Comparison of ENCODE assay signal across 44 cellular contexts in the genomic region with DNA sequence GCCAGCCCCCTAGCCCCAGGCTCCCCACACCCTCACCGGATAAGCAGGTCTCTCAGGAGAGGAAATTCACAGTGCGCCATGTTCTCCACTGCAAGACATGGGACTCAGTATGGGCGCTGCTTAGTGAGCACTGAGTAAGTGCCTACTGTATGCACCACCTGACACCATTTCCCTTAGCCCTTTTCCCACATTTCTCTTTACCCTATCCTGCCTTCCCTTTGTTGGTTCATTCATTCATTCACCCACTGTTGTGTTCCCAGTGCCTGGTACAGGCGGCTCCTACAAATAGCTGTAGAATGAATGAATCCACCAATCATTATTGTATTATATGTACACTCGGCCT. TPM values are rescaled to one million over a fixed set of nuclear protein-coding genes. Genes with fewer than 3 reads are reported as not detected.
"Had no signal": no experiment of that assay in that cellular context is flagged by ENCODE, and none has a peak within 500 bp of the region (broad histone marks: within the 10 kb centered on the region; RNA-seq: fewer than 3 reads in every experiment).

No MANE protein-coding gene starts in this region.

- H3K27me3 Mint-ChIP-seq: activated naive CD4-positive, alpha-beta T cell treated with anti-CD3 and anti-CD28 coated beads, Interleukin-2, amount 10 ng/mL, durations not matched to agents 7 days and 5 days; activated naive CD4-positive, alpha-beta T cell treated with anti-CD3 and anti-CD28 coated beads, Interleukin-2, amount 50 U/mL, for 24 hours; activated naive CD8-positive, alpha-beta T cell; activated naive CD8-positive, alpha-beta T cell treated with anti-CD3 and anti-CD28 coated beads for 36 hours; activated naive CD8-positive, alpha-beta T cell treated with anti-CD3 and anti-CD28 coated beads, Interleukin-2, amount 10 ng/mL, durations not matched to agents 7 days and 5 days; activated naive CD8-positive, alpha-beta T cell treated with anti-CD3 and anti-CD28 coated beads, Interleukin-2, amount 50 U/mL, for 24 hours; activated T-cell treated with anti-CD3 and anti-CD28 coated beads, Interleukin-2, amount 50 U/mL, for 24 hours; activated T-helper 17 cell treated with anti-CD3 and anti-CD28 coated beads, Interleukin-2, amount 50 U/mL, for 72 hours; central memory CD8-positive, alpha-beta T cell had no signal

- H3K27ac ChIP-seq: adrenal gland, ascending aorta, body of pancreas, brain microvascular endothelial cell, breast epithelium, cardiac muscle cell had no signal

- H3K4me1 Mint-ChIP-seq: activated naive CD4-positive, alpha-beta T cell treated with anti-CD3 and anti-CD28 coated beads, Interleukin-2, amount 10 ng/mL, durations not matched to agents 7 days and 5 days; activated naive CD4-positive, alpha-beta T cell treated with anti-CD3 and anti-CD28 coated beads, Interleukin-2, amount 50 U/mL, for 24 hours; activated naive CD8-positive, alpha-beta T cell treated with anti-CD3 and anti-CD28 coated beads for 36 hours; activated naive CD8-positive, alpha-beta T cell treated with anti-CD3 and anti-CD28 coated beads, Interleukin-2, amount 10 ng/mL, durations not matched to agents 7 days and 5 days; activated naive CD8-positive, alpha-beta T cell treated with anti-CD3 and anti-CD28 coated beads, Interleukin-2, amount 50 U/mL, for 24 hours; activated T-helper 17 cell treated with anti-CD3 and anti-CD28 coated beads, Interleukin-2, amount 50 U/mL, for 72 hours; brain; central memory CD8-positive, alpha-beta T cell had no signal

- H3K4me3 Mint-ChIP-seq: activated naive CD4-positive, alpha-beta T cell treated with anti-CD3 and anti-CD28 coated beads for 36 hours; activated naive CD4-positive, alpha-beta T cell treated with anti-CD3 and anti-CD28 coated beads, Interleukin-2, amount 10 ng/mL, durations not matched to agents 7 days and 5 days; activated naive CD4-positive, alpha-beta T cell treated with anti-CD3 and anti-CD28 coated beads, Interleukin-2, amount 50 U/mL, for 24 hours; activated naive CD8-positive, alpha-beta T cell; activated naive CD8-positive, alpha-beta T cell treated with anti-CD3 and anti-CD28 coated beads for 36 hours; activated naive CD8-positive, alpha-beta T cell treated with anti-CD3 and anti-CD28 coated beads, Interleukin-2, amount 10 ng/mL, durations not matched to agents 7 days and 5 days; activated naive CD8-positive, alpha-beta T cell treated with anti-CD3 and anti-CD28 coated beads, Interleukin-2, amount 50 U/mL, for 24 hours; activated T-cell treated with anti-CD3 and anti-CD28 coated beads, Interleukin-2, amount 50 U/mL, for 24 hours; activated T-cell treated with anti-CD3 and anti-CD28 coated beads, Interleukin-2, amount 50 U/mL, for 4 hours; activated T-cell treated with anti-CD3 and anti-CD28 coated beads, Interleukin-2, amount 50 U/mL, for 72 hours; activated T-helper 1 cell treated with anti-CD3 and anti-CD28 coated beads, Interleukin-12 subunit alpha, Interleukin-12 subunit beta, Interleukin-2, Interleukin-4 antibody, amounts not matched to agents 30 ng/mL and 10 ng/mL and 1 ng/mL, durations not matched to agents 14 hours and 24 hours and 36 hours; activated T-helper 17 cell treated with anti-CD3 and anti-CD28 coated beads, Interleukin-2, amount 50 U/mL, for 72 hours; brain; central memory CD8-positive, alpha-beta T cell had no signal

- H3K9me3 ChIP-seq: adrenal gland, ascending aorta, body of pancreas, breast epithelium had no signal

- H3K36me3 ChIP-seq: adrenal gland, ascending aorta, brain microvascular endothelial cell, breast epithelium, cardiac muscle cell had no signal

- ATAC-seq: activated naive CD4-positive, alpha-beta T cell treated with anti-CD3 and anti-CD28 coated beads, Interleukin-2, amount 50 U/mL, for 72 hours; activated naive CD8-positive, alpha-beta T cell treated with anti-CD3 and anti-CD28 coated beads, Interleukin-2, amount 50 U/mL, for 24 hours; activated T-cell treated with anti-CD3 and anti-CD28 coated beads, Interleukin-2, amount 50 U/mL, for 4 hours; activated T-cell treated with anti-CD3 and anti-CD28 coated beads, Interleukin-2, amount 50 U/mL, for 72 hours; activated T-helper 17 cell treated with anti-CD3 and anti-CD28 coated beads, Interleukin-2, amount 50 U/mL, for 72 hours; body of pancreas had no signal

- H3K4me1 ChIP-seq: adrenal gland, ascending aorta, body of pancreas, breast epithelium had no signal

- H3K9me3 Mint-ChIP-seq: activated naive CD4-positive, alpha-beta T cell treated with anti-CD3 and anti-CD28 coated beads for 36 hours; activated naive CD4-positive, alpha-beta T cell treated with anti-CD3 and anti-CD28 coated beads, Interleukin-2, amount 10 ng/mL, durations not matched to agents 7 days and 5 days; activated naive CD4-positive, alpha-beta T cell treated with anti-CD3 and anti-CD28 coated beads, Interleukin-2, amount 50 U/mL, for 24 hours; activated naive CD4-positive, alpha-beta T cell treated with anti-CD3 and anti-CD28 coated beads, Interleukin-2, amount 50 U/mL, for 72 hours; activated naive CD8-positive, alpha-beta T cell treated with anti-CD3 and anti-CD28 coated beads for 36 hours; activated naive CD8-positive, alpha-beta T cell treated with anti-CD3 and anti-CD28 coated beads, Interleukin-2, amount 10 ng/mL, durations not matched to agents 7 days and 5 days; activated naive CD8-positive, alpha-beta T cell treated with anti-CD3 and anti-CD28 coated beads, Interleukin-2, amount 50 U/mL, for 24 hours; activated T-cell treated with anti-CD3 and anti-CD28 coated beads, Interleukin-2, amount 50 U/mL, for 24 hours; activated T-cell treated with anti-CD3 and anti-CD28 coated beads, Interleukin-2, amount 50 U/mL, for 4 hours; activated T-cell treated with anti-CD3 and anti-CD28 coated beads, Interleukin-2, amount 50 U/mL, for 72 hours; activated T-helper 1 cell treated with anti-CD3 and anti-CD28 coated beads, Interleukin-12 subunit alpha, Interleukin-12 subunit beta, Interleukin-2, Interleukin-4 antibody, amounts not matched to agents 30 ng/mL and 10 ng/mL and 1 ng/mL, durations not matched to agents 14 hours and 24 hours and 36 hours; activated T-helper 17 cell treated with anti-CD3 and anti-CD28 coated beads, Interleukin-2, amount 50 U/mL, for 72 hours; activated T-helper 2 cell treated with anti-CD3 and anti-CD28 coated beads, Interferon-gamma antibody, Interleukin-2, Interleukin-4, amounts not matched to agents 10 μg/mL and 5 μg/mL and 100 μg/mL, durations not matched to agents 14 hours and 24 hours and 36 hours; central memory CD8-positive, alpha-beta T cell had no signal

- DNase-seq: activated effector memory CD4-positive, alpha-beta T cell treated with anti-CD3 and anti-CD28 coated beads, Interleukin-2, amount 50 U/mL, for 16 hours; activated effector memory CD4-positive, alpha-beta T cell treated with Interleukin-2 at 50 U/mL for 16 hours; activated gamma-delta T cell; activated gamma-delta T cell treated with Interleukin-2 at 50 U/mL for 16 hours; activated naive CD4-positive, alpha-beta T cell; activated naive CD4-positive, alpha-beta T cell treated with anti-CD3 and anti-CD28 coated beads for 36 hours; activated naive CD4-positive, alpha-beta T cell treated with anti-CD3 and anti-CD28 coated beads, Interleukin-2, amount 10 ng/mL, durations not matched to agents 7 days and 5 days; activated naive CD4-positive, alpha-beta T cell treated with anti-CD3 and anti-CD28 coated beads, Interleukin-2, amount 50 U/mL, for 16 hours; activated naive CD4-positive, alpha-beta T cell treated with Interleukin-2 at 50 U/mL for 16 hours; activated naive CD8-positive, alpha-beta T cell treated with anti-CD3 and anti-CD28 coated beads for 36 hours; activated naive CD8-positive, alpha-beta T cell treated with anti-CD3 and anti-CD28 coated beads, Interleukin-2, amount 10 ng/mL, durations not matched to agents 7 days and 5 days; activated naive CD8-positive, alpha-beta T cell treated with anti-CD3 and anti-CD28 coated beads, Interleukin-2, amount 50 U/mL, for 24 hours; activated T-cell treated with anti-CD3 and anti-CD28 coated beads, Interleukin-2, amount 50 U/mL, for 1 hour; activated T-cell treated with anti-CD3 and anti-CD28 coated beads, Interleukin-2, amount 50 U/mL, for 24 hours; activated T-cell treated with anti-CD3 and anti-CD28 coated beads, Interleukin-2, amount 50 U/mL, for 4 hours; activated T-cell treated with anti-CD3 and anti-CD28 coated beads, Interleukin-2, amount 50 U/mL, for 48 hours; activated T-cell treated with anti-CD3 and anti-CD28 coated beads, Interleukin-2, amount 50 U/mL, for 72 hours; adrenal gland; amniotic stem cell; amygdala; anterior cingulate cortex; aorta; body of pancreas; brain microvascular endothelial cell; caudate nucleus; central memory CD4-positive, alpha-beta T cell; cerebellar nuclear complex had no signal

- H3K36me3 Mint-ChIP-seq: activated naive CD4-positive, alpha-beta T cell treated with anti-CD3 and anti-CD28 coated beads, Interleukin-2, amount 10 ng/mL, durations not matched to agents 7 days and 5 days; activated naive CD4-positive, alpha-beta T cell treated with anti-CD3 and anti-CD28 coated beads, Interleukin-2, amount 50 U/mL, for 24 hours; activated naive CD4-positive, alpha-beta T cell treated with anti-CD3 and anti-CD28 coated beads, Interleukin-2, amount 50 U/mL, for 72 hours; activated naive CD8-positive, alpha-beta T cell; activated naive CD8-positive, alpha-beta T cell treated with anti-CD3 and anti-CD28 coated beads for 36 hours; activated naive CD8-positive, alpha-beta T cell treated with anti-CD3 and anti-CD28 coated beads, Interleukin-2, amount 10 ng/mL, durations not matched to agents 7 days and 5 days; brain had no signal

- FAIRE-seq: astrocyte, bronchial epithelial cell had no signal

- H3K27me3 ChIP-seq: adrenal gland, ascending aorta, body of pancreas, brain microvascular endothelial cell, breast epithelium, cardiac muscle cell had no signal

- H3K27ac Mint-ChIP-seq: activated naive CD4-positive, alpha-beta T cell treated with anti-CD3 and anti-CD28 coated beads for 36 hours; activated naive CD4-positive, alpha-beta T cell treated with anti-CD3 and anti-CD28 coated beads, Interleukin-2, amount 10 ng/mL, durations not matched to agents 7 days and 5 days; activated naive CD4-positive, alpha-beta T cell treated with anti-CD3 and anti-CD28 coated beads, Interleukin-2, amount 50 U/mL, for 24 hours; activated naive CD4-positive, alpha-beta T cell treated with anti-CD3 and anti-CD28 coated beads, Interleukin-2, amount 50 U/mL, for 72 hours; activated naive CD8-positive, alpha-beta T cell; activated naive CD8-positive, alpha-beta T cell treated with anti-CD3 and anti-CD28 coated beads for 36 hours; activated naive CD8-positive, alpha-beta T cell treated with anti-CD3 and anti-CD28 coated beads, Interleukin-2, amount 10 ng/mL, durations not matched to agents 7 days and 5 days; activated naive CD8-positive, alpha-beta T cell treated with anti-CD3 and anti-CD28 coated beads, Interleukin-2, amount 50 U/mL, for 24 hours; activated T-cell treated with anti-CD3 and anti-CD28 coated beads, Interleukin-2, amount 50 U/mL, for 24 hours; activated T-cell treated with anti-CD3 and anti-CD28 coated beads, Interleukin-2, amount 50 U/mL, for 72 hours; activated T-helper 1 cell treated with anti-CD3 and anti-CD28 coated beads, Interleukin-12 subunit alpha, Interleukin-12 subunit beta, Interleukin-2, Interleukin-4 antibody, amounts not matched to agents 30 ng/mL and 10 ng/mL and 1 ng/mL, durations not matched to agents 14 hours and 24 hours and 36 hours; activated T-helper 17 cell treated with anti-CD3 and anti-CD28 coated beads, Interleukin-2, amount 50 U/mL, for 72 hours; activated T-helper 2 cell treated with anti-CD3 and anti-CD28 coated beads, Interferon-gamma antibody, Interleukin-2, Interleukin-4, amounts not matched to agents 10 μg/mL and 5 μg/mL and 100 μg/mL, durations not matched to agents 14 hours and 24 hours and 36 hours; brain had no signal

- H3K4me3 ChIP-seq: adrenal gland, ascending aorta, body of pancreas, breast epithelium, cardiac muscle cell had no signal

RNA-seq across cellular contexts. Expression of gene SEPTIN12, which starts 10.1 kb away (rescaled TPM):
- total RNA-seq: activated naive CD4-positive, alpha-beta T cell treated with anti-CD3 and anti-CD28 coated beads for 36 hours; activated naive CD4-positive, alpha-beta T cell treated with anti-CD3 and anti-CD28 coated beads, Interleukin-2, amount 50 U/mL, for 72 hours; activated naive CD8-positive, alpha-beta T cell treated with anti-CD3 and anti-CD28 coated beads for 36 hours; activated naive CD8-positive, alpha-beta T cell treated with anti-CD3 and anti-CD28 coated beads, Interleukin-2, amount 10 ng/mL, durations not matched to agents 7 days and 5 days; activated T-cell treated with anti-CD3 and anti-CD28 coated beads, Interleukin-2, amount 50 U/mL, for 4 hours; activated T-cell treated with anti-CD3 and anti-CD28 coated beads, Interleukin-2, amount 50 U/mL, for 72 hours; activated T-helper 1 cell treated with anti-CD3 and anti-CD28 coated beads, Interleukin-12 subunit alpha, Interleukin-12 subunit beta, Interleukin-2, Interleukin-4 antibody, amounts not matched to agents 30 ng/mL and 10 ng/mL and 1 ng/mL, durations not matched to agents 14 hours and 24 hours and 36 hours; activated T-helper 17 cell treated with anti-CD3 and anti-CD28 coated beads, Interleukin-2, amount 50 U/mL, for 72 hours; activated T-helper 2 cell treated with anti-CD3 and anti-CD28 coated beads, Interferon-gamma antibody, Interleukin-2, Interleukin-4, amounts not matched to agents 10 μg/mL and 5 μg/mL and 100 μg/mL, durations not matched to agents 14 hours and 24 hours and 36 hours; adrenal gland; aorta; ascending aorta; body of pancreas; breast epithelium; bronchial epithelial cell; cardiac septum; cerebellum; chondrocyte had no signal
- polyA plus RNA-seq: adipose tissue, aorta had no signal

RNA-seq across cellular contexts. Expression of gene SMIM22, which starts 17.1 kb away (rescaled TPM):
- total RNA-seq: activated naive CD4-positive, alpha-beta T cell treated with anti-CD3 and anti-CD28 coated beads for 36 hours; activated naive CD4-positive, alpha-beta T cell treated with anti-CD3 and anti-CD28 coated beads, Interleukin-2, amount 50 U/mL, for 72 hours; activated naive CD8-positive, alpha-beta T cell treated with anti-CD3 and anti-CD28 coated beads for 36 hours; activated naive CD8-positive, alpha-beta T cell treated with anti-CD3 and anti-CD28 coated beads, Interleukin-2, amount 10 ng/mL, durations not matched to agents 7 days and 5 days; activated T-cell treated with anti-CD3 and anti-CD28 coated beads, Interleukin-2, amount 50 U/mL, for 4 hours; activated T-cell treated with anti-CD3 and anti-CD28 coated beads, Interleukin-2, amount 50 U/mL, for 72 hours; activated T-helper 1 cell treated with anti-CD3 and anti-CD28 coated beads, Interleukin-12 subunit alpha, Interleukin-12 subunit beta, Interleukin-2, Interleukin-4 antibody, amounts not matched to agents 30 ng/mL and 10 ng/mL and 1 ng/mL, durations not matched to agents 14 hours and 24 hours and 36 hours; activated T-helper 17 cell treated with anti-CD3 and anti-CD28 coated beads, Interleukin-2, amount 50 U/mL, for 72 hours; activated T-helper 2 cell treated with anti-CD3 and anti-CD28 coated beads, Interferon-gamma antibody, Interleukin-2, Interleukin-4, amounts not matched to agents 10 μg/mL and 5 μg/mL and 100 μg/mL, durations not matched to agents 14 hours and 24 hours and 36 hours; adrenal gland; aorta; ascending aorta; astrocyte; cardiac muscle cell; cardiac septum; cerebellum; chondrocyte had no signal
- polyA plus RNA-seq: adrenal gland had no signal

RNA-seq across cellular contexts. Expression of gene DNAAF8, which starts 43.7 kb away (rescaled TPM):
- total RNA-seq: activated T-helper 1 cell treated with anti-CD3 and anti-CD28 coated beads, Interleukin-12 subunit alpha, Interleukin-12 subunit beta, Interleukin-2, Interleukin-4 antibody, amounts not matched to agents 30 ng/mL and 10 ng/mL and 1 ng/mL, durations not matched to agents 14 hours and 24 hours and 36 hours; activated T-helper 17 cell treated with anti-CD3 and anti-CD28 coated beads, Interleukin-2, amount 50 U/mL, for 72 hours; ascending aorta had no signal
